ENCODE assay signal across 8 cellular contexts in genomic region chr7:135414850-135415439, GRCh38.
DNase-seq lines count a peak whose midpoint lies in the region; ATAC-seq lines count a peak whose summit lies in the region.

No MANE protein-coding gene starts in this region.

- no peak overlapping the region for H2AK5ac ChIP-seq in neuronal stem cell (ENCODE audit: low read depth, low read length)

- DNase-seq in NCI-H524 (lab: John Stamatoyannopoulos, UW) (peak; percentile 36 to 67), NCI-H524 treated with DMSO at 0.1 percent for 48 hours (lab: John Stamatoyannopoulos, UW) (no peak), HS-27A (ENCODE audit: low read depth) (peak; percentile 7), RPMI8226 (peak; percentile 64), neuronal stem cell (ENCODE audit: low spot score) (peak; percentile 48)
- DNase-seq in effector CD4-positive, alpha-beta T cell: peak; percentile 2

- H3K4me1 ChIP-seq in neuronal stem cell (ENCODE audit: control insufficient read depth in 2 of 2, insufficient read depth in 1 of 2, low read depth in 1 of 2, low read length in 2 of 2): no peaks in the 10 kb centered on the region

- no peak overlapping the region for H2BK15ac ChIP-seq in neuronal stem cell (ENCODE audit: low read length)

- ATAC-seq in GM21390 (IDR thresholded peaks at IDR 0.05; ENCODE audit: unreplicated experiment) (no peak), GM18867 (IDR thresholded peaks at IDR 0.05; ENCODE audit: unreplicated experiment) (no peak)

- no peak overlapping the region for H2BK12ac ChIP-seq in neuronal stem cell (ENCODE audit: low read length)

- H3K18ac ChIP-seq in neuronal stem cell (ENCODE audit: low read length): no peak overlapping the region

- no peak overlapping the region for H3K23ac ChIP-seq in neuronal stem cell (ENCODE audit: low read depth, low read length, poor library complexity)

- H3K36me3 ChIP-seq in neuronal stem cell (replicated peaks in 1 of 2; ENCODE audit: control insufficient read depth in 2 of 2, insufficient read depth in 2 of 2, low read length in 2 of 2): peaks cover 0 to 49% of the 10 kb centered on the region in 2 donors

- no peak overlapping the region for H3K4me3 ChIP-seq in neuronal stem cell (ENCODE audit: low read length in 2 of 2)

- no peak overlapping the region for H3K9ac ChIP-seq in neuronal stem cell (ENCODE audit: low read depth, low read length, poor library complexity)

- no peak overlapping the region for H4K91ac ChIP-seq in neuronal stem cell (ENCODE audit: low read depth, low read length, poor library complexity)

- no peak overlapping the region for H4K8ac ChIP-seq in neuronal stem cell (ENCODE audit: low read depth, low read length)

- no peak overlapping the region for H3K4ac ChIP-seq in neuronal stem cell (ENCODE audit: low read length)

- H3K27ac ChIP-seq in neuronal stem cell (replicated peaks; ENCODE audit: low read length): no peak overlapping the region

- WGBS in neuronal stem cell (ENCODE audit: extremely low coverage in 2 of 2, insufficient read length in 2 of 2, insufficient replicate concordance in 1 of 2), 2 donors: no CpG with 5 or more reads among the region's 2 CpGs

- H2BK120ac ChIP-seq in neuronal stem cell (ENCODE audit: low read depth, low read length): no peak overlapping the region

- H2BK5ac ChIP-seq in neuronal stem cell (ENCODE audit: low read length): no peak overlapping the region

- H3K14ac ChIP-seq in neuronal stem cell (ENCODE audit: low read length): no peak overlapping the region

- H3K9me3 ChIP-seq in neuronal stem cell (replicated peaks in 1 of 2; ENCODE audit: control insufficient read depth in 2 of 2, insufficient read depth in 1 of 2, low read depth in 1 of 2, low read length in 2 of 2): no peaks in the 10 kb centered on the region

- no peak overlapping the region for H2AFZ ChIP-seq in neuronal stem cell (ENCODE audit: low read length)

- no peaks in the 10 kb centered on the region for H3K27me3 ChIP-seq in neuronal stem cell (ENCODE audit: control insufficient read depth in 3 of 3, insufficient read depth in 3 of 3, low read depth in 1 of 3, low read length in 3 of 3)

- no peaks in the 10 kb centered on the region for H3K79me1 ChIP-seq in neuronal stem cell (ENCODE audit: low read depth, low read length)

- H3K4me2 ChIP-seq in neuronal stem cell (ENCODE audit: insufficient read depth, low read length, poor library complexity, severe bottlenecking): no peak overlapping the region
